In genomic region chr3:99012051-99012450, GRCh38 we compare ENCODE assay signal across 10 cellular contexts.
DNase-seq lines count a peak whose midpoint lies in the region; ATAC-seq and TF ChIP-seq lines count a peak whose summit lies in the region.
"Had no signal": no experiment of that assay in that cellular context is flagged by ENCODE, and none has a peak within 500 bp of the region (broad histone marks: within the 10 kb centered on the region; RNA-seq: fewer than 3 reads in every experiment).

No MANE protein-coding gene starts in this region.

- no peaks in the 10 kb centered on the region for H3K36me3 Mint-ChIP-seq in type B pancreatic cell

- no peak for TF ChIP-seq CTCF in type B pancreatic cell (conservative IDR thresholded peaks at IDR 0.05)

- H3K9me3 Mint-ChIP-seq in type B pancreatic cell, result no peaks in the 10 kb centered on the region

- H3K4me3 Mint-ChIP-seq in type B pancreatic cell, result no peak overlapping the region

- no peaks in the 10 kb centered on the region for H3K27me3 Mint-ChIP-seq in type B pancreatic cell

- ATAC-seq in GM18909 (IDR thresholded peaks at IDR 0.05; ENCODE audit: poor library complexity, unreplicated experiment) (peak; percentile 93), HG02642 (IDR thresholded peaks at IDR 0.05; ENCODE audit: poor library complexity, unreplicated experiment) (peak; percentile 87)

- peak; percentile 90 for DNase-seq in LHCN-M2 (ENCODE audit: low read depth)
- DNase-seq in renal cortical epithelial cell (ENCODE audit: low read depth), result peak; percentile 97
- DNase-seq in COLO829 (ENCODE audit: low spot score), result no peak
- no peak for DNase-seq in KG1 (lab: John Stamatoyannopoulos, UW)
- DNase-seq in NCI-H2227 (lab: John Stamatoyannopoulos, UW; ENCODE audit: unreplicated experiment), result no peak
- DNase-seq in type B pancreatic cell (ENCODE audit: extremely low spot score, unreplicated experiment), result no peak
- DNase-seq: NCI-H1694 treated with DMSO at 0.1 percent for 48 hours, WERI-Rb-1 had no signal

- no peak overlapping the region for H3K27ac Mint-ChIP-seq in type B pancreatic cell

- H3K4me1 Mint-ChIP-seq in type B pancreatic cell (ENCODE audit: unreplicated experiment), result no peaks in the 10 kb centered on the region

Comparison
In these comparisons a context has a peak if more than half of its experiments do, and no peak if none do; other contexts are left out.
1. DNase-seq: peak in LHCN-M2 (single experiment) and renal cortical epithelial cell (single experiment); none in COLO829 (single experiment), KG1 (single experiment), NCI-H2227 (single experiment) and type B pancreatic cell (single experiment).